Comparison of ENCODE assay signal across 9 cellular contexts in the genomic region with DNA sequence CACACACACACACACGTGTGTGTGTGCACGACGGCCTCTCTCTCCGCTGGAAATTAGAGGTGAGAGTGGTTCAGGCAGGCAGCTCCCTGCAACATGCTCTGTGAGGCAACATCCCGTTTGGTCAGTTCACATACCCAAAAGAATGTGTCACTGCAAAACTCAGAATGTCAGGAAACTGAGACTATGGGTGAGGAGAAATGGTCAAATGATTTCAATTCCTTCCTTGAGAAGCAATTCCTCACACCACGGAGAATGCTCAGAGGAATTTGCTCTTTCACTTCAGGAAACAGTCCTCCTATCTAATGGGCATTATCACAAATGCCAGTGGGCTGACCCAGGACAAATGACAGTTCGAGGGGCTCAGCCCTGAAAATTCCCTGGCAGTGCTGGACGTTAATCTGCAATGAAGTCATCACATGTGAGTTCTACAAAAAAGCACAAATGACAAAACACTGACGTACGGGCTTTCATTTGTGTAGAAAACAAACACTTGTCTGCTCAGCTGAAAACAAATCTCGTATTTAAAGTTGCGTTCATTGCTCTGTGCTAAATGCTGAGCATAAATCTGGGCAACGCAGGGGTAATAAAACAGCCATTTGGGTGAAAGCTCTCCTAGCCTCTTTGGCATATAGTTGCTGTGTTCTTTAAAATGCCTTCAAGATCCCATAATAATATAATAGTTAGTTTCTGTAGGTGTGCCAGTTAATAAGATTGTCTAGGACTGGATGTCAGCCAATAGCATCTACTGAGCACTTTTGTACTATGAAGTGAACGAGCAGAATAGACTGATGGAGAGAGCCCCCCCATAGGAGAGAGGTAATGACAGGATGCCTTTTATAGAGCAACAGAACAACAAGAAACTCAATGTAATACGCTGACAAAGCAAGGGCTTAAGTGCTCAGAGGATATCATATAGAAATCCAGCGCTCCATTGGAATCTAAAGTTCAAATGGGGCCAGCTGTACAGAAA.
A peak's percentile ranks its signal among the peaks of the same experiment; 100 is the strongest.
DNase-seq lines count a peak whose midpoint lies in the region; ATAC-seq and TF ChIP-seq lines count a peak whose summit lies in the region.
"Had no signal": no experiment of that assay in that cellular context is flagged by ENCODE, and none has a peak within 500 bp of the region (broad histone marks: within the 10 kb centered on the region; RNA-seq: fewer than 3 reads in every experiment).

No MANE protein-coding gene starts in this region.

- H3K4me3 ChIP-seq in fibroblast of mammary gland (ENCODE audit: control insufficient read depth, low read depth, low read length) (peak overlapping the region; percentile 19), rectal smooth muscle tissue (ENCODE audit: low read length) (peak overlapping the region; percentile 6)

- ATAC-seq in GM18870 (IDR thresholded peaks at IDR 0.05; ENCODE audit: unreplicated experiment) (no peak), GM21619 (IDR thresholded peaks at IDR 0.05; ENCODE audit: unreplicated experiment) (no peak), HG03095 (IDR thresholded peaks at IDR 0.05; ENCODE audit: unreplicated experiment) (no peak)
- ATAC-seq: natural killer cell had no signal

- H3K9ac ChIP-seq in rectal smooth muscle tissue (ENCODE audit: low read length) = no peak overlapping the region

- H3K4me1 ChIP-seq in rectal smooth muscle tissue (ENCODE audit: control insufficient read depth, insufficient read depth, low read length) = peaks cover 1% of the 10 kb centered on the region

- TF ChIP-seq CTCF in fibroblast of mammary gland (conservative IDR thresholded peaks at IDR 0.05; ENCODE audit: control insufficient read depth, insufficient read depth, low read depth, low read length) = no peak

- peak; percentile 84 for DNase-seq in GF-D8 (lab: John Stamatoyannopoulos, UW)
- DNase-seq in RKO (ENCODE audit: low spot score) = peak; percentile 65
- DNase-seq in fibroblast of mammary gland (ENCODE audit: low read depth) = peak; percentile 88
- no peak for DNase-seq in DMS53 (lab: John Stamatoyannopoulos, UW)
- DNase-seq: natural killer cell had no signal

- no peaks in the 10 kb centered on the region for H3K27me3 ChIP-seq in rectal smooth muscle tissue (ENCODE audit: control insufficient read depth, insufficient read depth, low read length)

- H3K27ac ChIP-seq in rectal smooth muscle tissue (ENCODE audit: low read depth, low read length) = no peak overlapping the region

- H3K36me3 ChIP-seq in rectal smooth muscle tissue (ENCODE audit: control insufficient read depth, insufficient read depth, low read length) = no peaks in the 10 kb centered on the region
